12 cellular contexts compared by ENCODE assay signal in genomic region chr6:3385660-3386151, GRCh38.
DNase-seq lines count a peak whose midpoint lies in the region; ATAC-seq, FAIRE-seq and TF ChIP-seq lines count a peak whose summit lies in the region.
"Had no signal": no experiment of that assay in that cellular context is flagged by ENCODE, and none has a peak within 500 bp of the region (broad histone marks: within the 10 kb centered on the region; RNA-seq: fewer than 3 reads in every experiment).

No MANE protein-coding gene starts in this region.

- H3K27ac ChIP-seq in HEK293 (ENCODE audit: extremely low read depth, low read depth, low read length) (no peak overlapping the region), HepG2 (ENCODE audit: extremely low read length, insufficient read depth, low read length) (peak overlapping the region; percentile 23), stomach (peak overlapping the region; percentile 53 to 88 (median 75))

- no peak overlapping the region for H2AFZ ChIP-seq in HepG2 (ENCODE audit: low read length)

- no peak for TF ChIP-seq RAD21 in HepG2 (CRISPR knock-in tag; IDR thresholded peaks at IDR 0.05)

- in situ Hi-C loops in HepG2 (cut with HindIII; ENCODE audit: extremely low pct_ligation_motif_present, low pct_unique_long_range_greater_than_20kb) = no loop called here

- WGBS in HepG2 (ENCODE audit: low lambda C conversion rate) = 90% methylated on average over 6 of the region's 6 CpGs
- WGBS in stomach, 5 donors = 47 to 70% (median 54%) methylated on average over 6 of the region's 6 CpGs

- peak; percentile 21 for FAIRE-seq in HepG2 (lab: Jason Lieb, UNC)

- H3K4me3 ChIP-seq in HEK293 (ENCODE audit: low read depth, low read length) (no peak overlapping the region), HepG2 (replicated peaks in 1 of 3; ENCODE audit: insufficient read depth in 1 of 3, low read depth in 2 of 3, low read length in 3 of 3) (no peak overlapping the region), stomach (no peak overlapping the region)

- peaks cover 77% of the 10 kb centered on the region for H3K79me2 ChIP-seq in HepG2 (ENCODE audit: insufficient read depth, low read length)

- TF ChIP-seq POLR2A in HepG2 (IDR thresholded peaks at IDR 0.05; ENCODE audit: insufficient read depth in 1 of 2, low read depth in 2 of 2, low read length in 2 of 2) (no peak), stomach (IDR thresholded peaks at IDR 0.05) (no peak)

- H3K9me3 ChIP-seq in HEK293 (ENCODE audit: control insufficient read depth, insufficient read depth, low read depth, low read length) (no peaks in the 10 kb centered on the region), HepG2 (ENCODE audit: low read length) (no peaks in the 10 kb centered on the region), stomach (no peaks in the 10 kb centered on the region)

- no peaks in the 10 kb centered on the region for H3K36me3 ChIP-seq in HEK293 (ENCODE audit: control insufficient read depth in 2 of 2, insufficient read depth in 1 of 2, low read length in 2 of 2)
- peaks cover 19 to 45% of the 10 kb centered on the region in 2 experiments for H3K36me3 ChIP-seq in HepG2 (replicated peaks in 1 of 2; ENCODE audit: control insufficient read depth in 1 of 2, insufficient read depth in 2 of 2, low read length in 2 of 2)
- no peaks in the 10 kb centered on the region for H3K36me3 ChIP-seq in stomach

- peaks cover 38% of the 10 kb centered on the region for H3K4me1 ChIP-seq in HEK293 (ENCODE audit: control insufficient read depth, insufficient read depth, low read length)
- H3K4me1 ChIP-seq in HepG2 (ENCODE audit: insufficient read depth, low read length) = peaks cover 58% of the 10 kb centered on the region
- peaks cover 38 to 71% (median 45%) of the 10 kb centered on the region in 4 donors for H3K4me1 ChIP-seq in stomach

- TF ChIP-seq EP300 in HepG2 (IDR thresholded peaks at IDR 0.05; ENCODE audit: low read depth in 2 of 2, low read length in 2 of 2) = no peak
- TF ChIP-seq EP300 in HepG2 (CRISPR knock-in tag; IDR thresholded peaks at IDR 0.05; ENCODE audit: borderline replicate concordance) = no peak
- TF ChIP-seq EP300 in stomach (IDR thresholded peaks at IDR 0.05) = no peak

- H3K4me2 ChIP-seq in HepG2 (ENCODE audit: low read depth, low read length) = no peak overlapping the region

- CTCF ChIA-PET in HEK293 (lab: Yijun Ruan, JAX) = interaction anchor here (0.6 to 1.9 kb wide), 6 partner anchors 10 to 593 kb away, joined by 3 to 7 read pairs (median 4); no protein-coding TSS in a partner anchor
- CTCF ChIA-PET in HepG2 (lab: Yijun Ruan, JAX; ENCODE audit: low intra/inter-chr PET ratio, low total read pairs) = no interaction called here

- DNase-seq in dermis microvascular lymphatic vessel endothelial cell (ENCODE audit: low read depth in 2 of 2) (peak; percentile 10 to 36), HepG2 (ENCODE audit: low spot score) (no peak), stomach (no peak), NCI-H774 (lab: John Stamatoyannopoulos, UW) (no peak), DMS53 (lab: John Stamatoyannopoulos, UW) (no peak)
- DNase-seq: activated T-cell treated with anti-CD3 and anti-CD28 coated beads, Interleukin-2, amount 50 U/mL, for 72 hours; CD4-positive, alpha-beta memory T cell; cerebellar nuclear complex; NCI-H1694 had no signal

- POLR2A ChIA-PET in HEK293 (lab: Yijun Ruan, JAX) = interaction anchor here (0.8 kb wide), 1 partner anchor 9 kb away, joined by 3 read pairs; no protein-coding TSS in a partner anchor
- POLR2A ChIA-PET in HepG2 (lab: Yijun Ruan, JAX) = interaction anchor here (1.2 kb wide), 1 partner anchor 18 kb away, joined by 8 read pairs; no protein-coding TSS in a partner anchor

- TF ChIP-seq CTCF in HEK293 (tag by site-specific recombination; IDR thresholded peaks at IDR 0.05) = no peak
- no peak for TF ChIP-seq CTCF in HepG2 (CRISPR knock-in tag; IDR thresholded peaks at IDR 0.05)
- no peak for TF ChIP-seq CTCF in stomach (IDR thresholded peaks at IDR 0.05)

- BruUV-seq in HepG2 (replicated peaks; lab: Mats Ljungman, UMichigan) = no TSS peak

- H3K9ac ChIP-seq in HepG2 (ENCODE audit: insufficient read depth, low read depth, low read length) = peak overlapping the region; percentile 25; the same call in 1 of the 2 replicates

- H3K27me3 ChIP-seq in HepG2 (ENCODE audit: control insufficient read depth in 1 of 2, insufficient read depth in 2 of 2, low read length in 2 of 2) (no peaks in the 10 kb centered on the region), stomach (no peaks in the 10 kb centered on the region)

- intact Hi-C loops in HepG2 (cut with micrococcal nuclease; ENCODE audit: unreplicated experiment) (no loop called here), stomach (cut with DNase I; ENCODE audit: low total_unique reads) (no loop called here)

- no peaks in the 10 kb centered on the region for H4K20me1 ChIP-seq in HepG2 (ENCODE audit: insufficient read depth, low read length)

- ATAC-seq in HepG2 = no peak
- no peak for ATAC-seq in GM18861 (IDR thresholded peaks at IDR 0.05; ENCODE audit: unreplicated experiment)
- ATAC-seq in HG03378 (IDR thresholded peaks at IDR 0.05; ENCODE audit: unreplicated experiment) = no peak
- ATAC-seq: activated T-cell treated with anti-CD3 and anti-CD28 coated beads, Interleukin-2, amount 50 U/mL, for 72 hours had no signal

TF ChIP-seq in HEK293, 187 proteins besides CTCF, POLR2A, EP300 and RAD21:
- TF ChIP-seq FEZF1 (tag by site-specific recombination; IDR thresholded peaks at IDR 0.05) = peak; percentile 53
- TF ChIP-seq ZNF274 (IDR thresholded peaks at IDR 0.05; ENCODE audit: low read length) = no peak
- TF ChIP-seq ZNF274 (tag by site-specific recombination; IDR thresholded peaks at IDR 0.05; ENCODE audit: borderline replicate concordance) = no peak

TF ChIP-seq in HepG2, 621 proteins besides CTCF, POLR2A, EP300 and RAD21:
- TF ChIP-seq FOXA1 (IDR thresholded peaks at IDR 0.05) = no peak
- TF ChIP-seq FOXA1 (CRISPR knock-in tag; IDR thresholded peaks at IDR 0.05) = 0 out of 2 replicates have a peak, but pooled peaks have one; percentile 3
- TF ChIP-seq ZMAT3 (CRISPR knock-in tag; conservative IDR thresholded peaks at IDR 0.05) = no peak

Comparison
In these comparisons a context has a peak if more than half of its experiments do, and no peak if none do; other contexts are left out.
1. DNase-seq: peak in dermis microvascular lymphatic vessel endothelial cell (2 of 2); none in HepG2 (single experiment), stomach (single experiment), NCI-H774 (single experiment) and DMS53 (single experiment).